In genomic region chr10:29355436-29355991, GRCh38 we compare ENCODE assay signal across 16 cellular contexts.
"Had no signal": no experiment of that assay in that cellular context is flagged by ENCODE, and none has a peak within 500 bp of the region (broad histone marks: within the 10 kb centered on the region; RNA-seq: fewer than 3 reads in every experiment).

No MANE protein-coding gene starts in this region.

- H3K27me3 ChIP-seq: thyroid gland had no signal

- H3K27ac ChIP-seq: left ventricle myocardium inferior, thyroid gland had no signal

- H3K4me3 Mint-ChIP-seq: activated naive CD8-positive, alpha-beta T cell treated with anti-CD3 and anti-CD28 coated beads, Interleukin-2, amount 10 ng/mL, durations not matched to agents 7 days and 5 days; activated T-helper 1 cell treated with anti-CD3 and anti-CD28 coated beads, Interleukin-12 subunit alpha, Interleukin-12 subunit beta, Interleukin-2, Interleukin-4 antibody, amounts not matched to agents 30 ng/mL and 10 ng/mL and 1 ng/mL, durations not matched to agents 14 hours and 24 hours and 36 hours; memory B cell; natural killer cell; stimulated activated memory B cell treated with anti-CD40 and anti-IgM and Interleukin-4, amounts not matched to agents 10 μg/mL and 1 μg/mL and 100 μg/mL, for 72 hours; T-helper 2 cell treated with Interferon-gamma antibody and Interleukin-4, amounts not matched to agents 5 μg/mL and 100 μg/mL, for 36 hours had no signal

- H3K27me3 Mint-ChIP-seq: memory B cell; stimulated activated memory B cell treated with anti-CD40 and anti-IgM and Interleukin-4, amounts not matched to agents 10 μg/mL and 1 μg/mL and 100 μg/mL, for 72 hours had no signal

- DNase-seq: activated CD4-positive, alpha-beta T cell treated with anti-CD3 and anti-CD28 coated beads, Interleukin-2, amount 50 U/mL, for 1 hour; activated naive CD8-positive, alpha-beta T cell treated with anti-CD3 and anti-CD28 coated beads, Interleukin-2, amount 10 ng/mL, durations not matched to agents 7 days and 5 days; aorta; hypothalamus; left ventricle myocardium inferior; natural killer cell; nucleus accumbens; posterior cingulate gyrus; retina; stimulated activated CD4-positive, alpha-beta T cell treated with anti-CD3 and anti-CD28 coated beads, Interleukin-2, amount 100 ng/mL, for 48 hours; thyroid gland had no signal

- ATAC-seq: activated CD4-positive, CD25-positive, alpha-beta regulatory T cell treated with anti-CD3 and anti-CD28 coated beads, Interleukin-2, amount 50 U/mL, for 24 hours; natural killer cell; stimulated activated memory B cell treated with anti-CD40 and anti-IgM and Interleukin-4, amounts not matched to agents 10 μg/mL and 1 μg/mL and 100 μg/mL, for 72 hours had no signal

- H3K9me3 Mint-ChIP-seq: activated naive CD8-positive, alpha-beta T cell treated with anti-CD3 and anti-CD28 coated beads, Interleukin-2, amount 10 ng/mL, durations not matched to agents 7 days and 5 days; activated T-helper 1 cell treated with anti-CD3 and anti-CD28 coated beads, Interleukin-12 subunit alpha, Interleukin-12 subunit beta, Interleukin-2, Interleukin-4 antibody, amounts not matched to agents 30 ng/mL and 10 ng/mL and 1 ng/mL, durations not matched to agents 14 hours and 24 hours and 36 hours; memory B cell; natural killer cell; stimulated activated memory B cell treated with anti-CD40 and anti-IgM and Interleukin-4, amounts not matched to agents 10 μg/mL and 1 μg/mL and 100 μg/mL, for 72 hours; T-helper 2 cell treated with Interferon-gamma antibody and Interleukin-4, amounts not matched to agents 5 μg/mL and 100 μg/mL, for 36 hours had no signal

- H3K27ac Mint-ChIP-seq: activated naive CD8-positive, alpha-beta T cell treated with anti-CD3 and anti-CD28 coated beads, Interleukin-2, amount 10 ng/mL, durations not matched to agents 7 days and 5 days; activated T-helper 1 cell treated with anti-CD3 and anti-CD28 coated beads, Interleukin-12 subunit alpha, Interleukin-12 subunit beta, Interleukin-2, Interleukin-4 antibody, amounts not matched to agents 30 ng/mL and 10 ng/mL and 1 ng/mL, durations not matched to agents 14 hours and 24 hours and 36 hours; memory B cell; natural killer cell; stimulated activated memory B cell treated with anti-CD40 and anti-IgM and Interleukin-4, amounts not matched to agents 10 μg/mL and 1 μg/mL and 100 μg/mL, for 72 hours; T-helper 2 cell treated with Interferon-gamma antibody and Interleukin-4, amounts not matched to agents 5 μg/mL and 100 μg/mL, for 36 hours had no signal

- H3K36me3 Mint-ChIP-seq: activated naive CD8-positive, alpha-beta T cell treated with anti-CD3 and anti-CD28 coated beads, Interleukin-2, amount 10 ng/mL, durations not matched to agents 7 days and 5 days; memory B cell; natural killer cell; stimulated activated memory B cell treated with anti-CD40 and anti-IgM and Interleukin-4, amounts not matched to agents 10 μg/mL and 1 μg/mL and 100 μg/mL, for 72 hours had no signal

- H3K9me3 ChIP-seq: left ventricle myocardium inferior, thyroid gland had no signal

- H3K4me1 Mint-ChIP-seq: activated naive CD8-positive, alpha-beta T cell treated with anti-CD3 and anti-CD28 coated beads, Interleukin-2, amount 10 ng/mL, durations not matched to agents 7 days and 5 days; memory B cell; natural killer cell; stimulated activated memory B cell treated with anti-CD40 and anti-IgM and Interleukin-4, amounts not matched to agents 10 μg/mL and 1 μg/mL and 100 μg/mL, for 72 hours had no signal
